ENCODE assay signal across 28 cellular contexts in the genomic region with DNA sequence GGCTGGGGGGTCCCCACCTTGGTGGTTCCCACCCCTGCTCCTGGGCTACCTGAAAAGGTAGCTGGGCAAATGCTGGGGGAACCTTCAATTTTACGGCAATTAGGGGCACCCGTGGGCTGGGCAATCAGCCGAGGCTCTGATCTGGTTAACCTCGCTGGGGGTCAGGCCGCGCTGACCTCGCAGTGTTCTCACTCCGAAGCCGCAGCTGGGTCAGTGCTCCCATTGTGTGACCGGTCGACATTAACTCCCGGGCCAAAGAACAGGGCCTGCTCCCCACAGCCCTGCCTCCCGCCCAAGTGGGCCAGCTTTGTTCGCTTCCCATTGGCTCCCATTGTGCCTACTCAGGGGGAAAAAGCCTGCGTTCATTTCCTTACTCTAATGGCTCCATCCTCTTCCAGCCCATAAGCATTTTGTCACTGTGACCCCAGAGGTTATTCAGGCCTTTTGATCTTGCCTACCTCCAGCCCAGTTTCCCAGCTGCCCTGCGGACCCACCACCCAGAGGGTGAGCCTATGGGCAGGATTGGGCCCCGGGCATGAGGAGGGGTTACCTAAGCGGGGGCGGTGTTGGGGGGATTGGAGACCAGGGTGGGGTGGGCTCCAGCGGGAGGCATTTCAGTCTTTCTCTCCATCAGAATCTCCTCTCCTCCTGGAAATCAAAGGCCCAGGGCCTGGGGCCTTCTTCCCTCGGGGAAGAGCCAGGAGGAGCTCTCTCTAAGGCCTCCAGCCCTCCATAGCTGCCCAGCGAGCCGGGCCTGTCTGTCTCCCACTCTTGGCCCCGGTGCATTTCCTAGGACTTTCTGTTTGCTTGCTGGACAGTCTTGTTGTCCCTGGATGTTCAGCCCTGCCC.
DNase-seq lines count a peak whose midpoint lies in the region; ATAC-seq and FAIRE-seq lines count a peak whose summit lies in the region.
"Had no signal": no experiment of that assay in that cellular context is flagged by ENCODE, and none has a peak within 500 bp of the region (broad histone marks: within the 10 kb centered on the region; RNA-seq: fewer than 3 reads in every experiment).

No MANE protein-coding gene starts in this region.

- no peaks in the 10 kb centered on the region for H3K36me3 Mint-ChIP-seq in activated naive CD8-positive, alpha-beta T cell treated with anti-CD3 and anti-CD28 coated beads, Interleukin-2, amount 50 U/mL, for 24 hours (ENCODE audit: low read depth)
- H3K36me3 Mint-ChIP-seq: activated CD8-positive, alpha-beta memory T cell treated with anti-CD3 and anti-CD28 coated beads, Interleukin-2, amount 10 ng/mL, durations not matched to agents 7 days and 5 days; CD4-positive, CD25-positive, alpha-beta regulatory T cell had no signal

- no peak overlapping the region for H3K4me3 Mint-ChIP-seq in stimulated activated naive CD8-positive, alpha-beta T cell treated with anti-CD3 and anti-CD28 coated beads, Interleukin-15, amount 100 ng/mL, for 72 hours
- no peak overlapping the region for H3K4me3 Mint-ChIP-seq in activated naive CD8-positive, alpha-beta T cell treated with anti-CD3 and anti-CD28 coated beads, Interleukin-2, amount 50 U/mL, for 24 hours
- H3K4me3 Mint-ChIP-seq: activated CD8-positive, alpha-beta memory T cell treated with anti-CD3 and anti-CD28 coated beads, Interleukin-2, amount 10 ng/mL, durations not matched to agents 7 days and 5 days; CD4-positive, CD25-positive, alpha-beta regulatory T cell; T-helper 1 cell treated with Interleukin-12 subunit alpha and Interleukin-12 subunit beta and Interleukin-4 antibody, amounts not matched to agents 30 μg/mL and 1 μg/mL, for 36 hours had no signal

- no peak for DNase-seq in stimulated activated naive CD8-positive, alpha-beta T cell treated with anti-CD3 and anti-CD28 coated beads, Interleukin-15, amount 100 ng/mL, for 72 hours
- DNase-seq in stimulated activated naive CD8-positive, alpha-beta T cell treated with anti-CD3 and anti-CD28 coated beads, Interleukin-15, Interleukin-2, amounts not matched to agents 100 U/mL and 50 U/mL, for 24 hours = no peak
- DNase-seq in head of caudate nucleus (peak in 36 of 42 donors; percentile 30 to 88 (median 57)), nucleus accumbens (lab: John Stamatoyannopoulos, UW) (peak in 34 of 56 donors; percentile 8 to 77 (median 34)), NCI-H1417 treated with DMSO at 0.1 percent for 48 hours (lab: John Stamatoyannopoulos, UW) (no peak), HTR-8/SVneo (ENCODE audit: insufficient read length, low spot score) (no peak)
- DNase-seq in activated naive CD8-positive, alpha-beta T cell treated with anti-CD3 and anti-CD28 coated beads, Interleukin-2, amount 50 U/mL, for 24 hours = no peak
- DNase-seq: 8988T; activated CD4-positive, alpha-beta T cell treated with anti-CD3 and anti-CD28 coated beads, Interleukin-2, amount 50 U/mL, for 4 hours; activated CD8-positive, alpha-beta memory T cell treated with anti-CD3 and anti-CD28 coated beads, Interleukin-2, amount 10 ng/mL, durations not matched to agents 7 days and 5 days; activated T-cell treated with anti-CD3 and anti-CD28 coated beads, Interleukin-2, amount 50 U/mL, for 48 hours; CD4-positive, CD25-positive, alpha-beta regulatory T cell; DND-41; gastrocnemius medialis; GF-D8; left cardiac atrium; mammary epithelial cell; MM.1S; NCI-H2029; NCI-H524 treated with DMSO at 0.1 percent for 48 hours; NK-92 treated with Interleukin-12 subunit alpha and Interleukin-12 subunit beta, amount 100 ng/mL, for 24 hours; PC-9; sigmoid colon; stimulated activated CD4-positive, alpha-beta T cell treated with anti-CD3 and anti-CD28 coated beads, Interleukin-4, amount 100 ng/mL, for 1 hour had no signal

- ATAC-seq in stimulated activated naive CD8-positive, alpha-beta T cell treated with anti-CD3 and anti-CD28 coated beads, Interleukin-15, amount 100 ng/mL, for 72 hours = peak; percentile 28
- ATAC-seq in stimulated activated naive CD8-positive, alpha-beta T cell treated with anti-CD3 and anti-CD28 coated beads, Interleukin-15, Interleukin-2, amounts not matched to agents 100 U/mL and 50 U/mL, for 24 hours = no peak
- no peak for ATAC-seq in activated naive CD8-positive, alpha-beta T cell treated with anti-CD3 and anti-CD28 coated beads, Interleukin-2, amount 50 U/mL, for 24 hours
- no peak for ATAC-seq in HG02678 (IDR thresholded peaks at IDR 0.05; ENCODE audit: unreplicated experiment)
- ATAC-seq: activated CD8-positive, alpha-beta memory T cell treated with anti-CD3 and anti-CD28 coated beads, Interleukin-2, amount 10 ng/mL, durations not matched to agents 7 days and 5 days; gastrocnemius medialis; left cardiac atrium; SK-N-SH treated with all-trans-retinoic acid at 6 μM for 48 hours had no signal

- no peaks in the 10 kb centered on the region for H3K27me3 Mint-ChIP-seq in stimulated activated naive CD8-positive, alpha-beta T cell treated with anti-CD3 and anti-CD28 coated beads, Interleukin-15, amount 100 ng/mL, for 72 hours
- H3K27me3 Mint-ChIP-seq in activated naive CD8-positive, alpha-beta T cell treated with anti-CD3 and anti-CD28 coated beads, Interleukin-2, amount 50 U/mL, for 24 hours = no peaks in the 10 kb centered on the region
- H3K27me3 Mint-ChIP-seq: activated CD8-positive, alpha-beta memory T cell treated with anti-CD3 and anti-CD28 coated beads, Interleukin-2, amount 10 ng/mL, durations not matched to agents 7 days and 5 days; CD4-positive, CD25-positive, alpha-beta regulatory T cell had no signal

- H3K4me1 Mint-ChIP-seq in stimulated activated naive CD8-positive, alpha-beta T cell treated with anti-CD3 and anti-CD28 coated beads, Interleukin-15, amount 100 ng/mL, for 72 hours = peaks cover 6% of the 10 kb centered on the region
- H3K4me1 Mint-ChIP-seq in activated naive CD8-positive, alpha-beta T cell treated with anti-CD3 and anti-CD28 coated beads, Interleukin-2, amount 50 U/mL, for 24 hours = peaks cover 8% of the 10 kb centered on the region
- H3K4me1 Mint-ChIP-seq: activated CD8-positive, alpha-beta memory T cell treated with anti-CD3 and anti-CD28 coated beads, Interleukin-2, amount 10 ng/mL, durations not matched to agents 7 days and 5 days had no signal

- FAIRE-seq in HTR-8/SVneo (lab: Jason Lieb, UNC) = no peak
- FAIRE-seq: endothelial cell of umbilical vein had no signal

- no peaks in the 10 kb centered on the region for H3K9me3 Mint-ChIP-seq in stimulated activated naive CD8-positive, alpha-beta T cell treated with anti-CD3 and anti-CD28 coated beads, Interleukin-15, amount 100 ng/mL, for 72 hours
- no peaks in the 10 kb centered on the region for H3K9me3 Mint-ChIP-seq in activated naive CD8-positive, alpha-beta T cell treated with anti-CD3 and anti-CD28 coated beads, Interleukin-2, amount 50 U/mL, for 24 hours
- H3K9me3 Mint-ChIP-seq: CD4-positive, CD25-positive, alpha-beta regulatory T cell; T-helper 1 cell treated with Interleukin-12 subunit alpha and Interleukin-12 subunit beta and Interleukin-4 antibody, amounts not matched to agents 30 μg/mL and 1 μg/mL, for 36 hours had no signal

- intact Hi-C loops in head of caudate nucleus (cut with DNase I) = no loop called here

- no peak overlapping the region for H3K27ac Mint-ChIP-seq in stimulated activated naive CD8-positive, alpha-beta T cell treated with anti-CD3 and anti-CD28 coated beads, Interleukin-15, amount 100 ng/mL, for 72 hours
- no peak overlapping the region for H3K27ac Mint-ChIP-seq in activated naive CD8-positive, alpha-beta T cell treated with anti-CD3 and anti-CD28 coated beads, Interleukin-2, amount 50 U/mL, for 24 hours
- H3K27ac Mint-ChIP-seq: activated CD8-positive, alpha-beta memory T cell treated with anti-CD3 and anti-CD28 coated beads, Interleukin-2, amount 10 ng/mL, durations not matched to agents 7 days and 5 days; CD4-positive, CD25-positive, alpha-beta regulatory T cell; T-helper 1 cell treated with Interleukin-12 subunit alpha and Interleukin-12 subunit beta and Interleukin-4 antibody, amounts not matched to agents 30 μg/mL and 1 μg/mL, for 36 hours had no signal

Comparison
In these comparisons a context has a peak if more than half of its experiments do, and no peak if none do; other contexts are left out.
1. DNase-seq: peak in head of caudate nucleus (36 of 42) and nucleus accumbens (34 of 56); none in stimulated activated naive CD8-positive, alpha-beta T cell treated with anti-CD3 and anti-CD28 coated beads, Interleukin-15, amount 100 ng/mL, for 72 hours (0 of 2), stimulated activated naive CD8-positive, alpha-beta T cell treated with anti-CD3 and anti-CD28 coated beads, Interleukin-15, Interleukin-2, amounts not matched to agents 100 U/mL and 50 U/mL, for 24 hours (single experiment), NCI-H1417 treated with DMSO at 0.1 percent for 48 hours (single experiment), HTR-8/SVneo (single experiment) and activated naive CD8-positive, alpha-beta T cell treated with anti-CD3 and anti-CD28 coated beads, Interleukin-2, amount 50 U/mL, for 24 hours (single experiment).